9 cellular contexts compared by ENCODE assay signal in the genomic region with DNA sequence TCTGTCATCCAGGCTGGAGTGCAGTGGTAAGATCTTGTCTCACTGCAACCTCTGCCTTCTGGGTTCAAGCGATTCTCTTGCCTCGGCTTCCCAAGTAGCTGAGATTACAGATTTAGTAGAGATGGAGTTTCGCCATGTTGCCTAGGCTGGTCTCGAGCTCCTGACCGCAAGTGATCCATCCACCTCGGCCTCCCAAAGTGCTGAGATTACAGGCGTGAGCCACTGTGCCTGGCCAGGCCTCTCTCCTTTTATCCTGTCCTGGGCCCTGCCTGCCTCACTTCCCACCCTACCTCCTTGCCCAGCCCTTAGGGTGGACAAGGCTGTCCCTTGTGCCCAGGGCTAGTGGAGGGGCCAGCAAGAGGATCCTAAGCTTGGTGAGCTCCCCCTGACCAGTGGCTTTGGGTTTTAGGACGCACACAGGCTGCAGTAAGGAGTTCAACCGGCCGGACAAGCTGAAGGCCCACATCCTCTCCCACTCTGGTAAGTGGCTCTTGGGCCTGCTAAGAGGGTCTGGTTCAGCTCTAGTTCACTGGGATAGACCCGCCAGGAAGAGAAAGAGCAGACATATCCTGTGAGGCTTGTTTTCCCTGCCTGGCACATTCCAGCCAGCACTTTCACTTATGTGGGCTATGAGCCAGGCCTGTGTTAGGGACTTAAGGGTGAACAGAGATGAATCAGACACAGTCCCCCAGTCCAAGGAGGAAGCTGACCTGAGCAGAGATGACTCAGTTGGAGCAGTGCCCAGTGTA. TPM values are rescaled to one million over a fixed set of nuclear protein-coding genes. Genes with fewer than 3 reads are reported as not detected.
DNase-seq lines count a peak whose midpoint lies in the region; ATAC-seq and TF ChIP-seq lines count a peak whose summit lies in the region.
"Had no signal": no experiment of that assay in that cellular context is flagged by ENCODE, and none has a peak within 500 bp of the region (broad histone marks: within the 10 kb centered on the region; RNA-seq: fewer than 3 reads in every experiment).

No MANE protein-coding gene starts in this region.

- peak; percentile 61 for DNase-seq in AG09309 (ENCODE audit: low read depth)
- peak; percentile 100 for DNase-seq in M059J (ENCODE audit: low read depth)
- DNase-seq in tibial artery: no peak
- no peak for DNase-seq in stimulated activated CD4-positive, alpha-beta T cell treated with anti-CD3 and anti-CD28 coated beads, Interleukin-12 subunit alpha, Interleukin-12 subunit beta, amount 100 ng/mL, for 4 hours

- ATAC-seq in HG03457 (IDR thresholded peaks at IDR 0.05; ENCODE audit: unreplicated experiment): no peak
- ATAC-seq in GM21825 (IDR thresholded peaks at IDR 0.05; ENCODE audit: unreplicated experiment): no peak

- H3K4me1 ChIP-seq in duodenal mucosa (ENCODE audit: control insufficient read depth in 1 of 2, insufficient read depth in 2 of 2, low read length in 2 of 2) (peaks cover 23 to 28% of the 10 kb centered on the region in 2 donors), mucosa of rectum (ENCODE audit: control insufficient read depth in 2 of 2, insufficient read depth in 2 of 2, low read length in 2 of 2) (peaks cover 22 to 29% of the 10 kb centered on the region in 2 donors), tibial artery (peaks cover 0 to 9% (median 2%) of the 10 kb centered on the region in 4 donors)

- peak overlapping the region; percentile 71 for H3K27ac ChIP-seq in duodenal mucosa (ENCODE audit: low read depth, low read length)
- peak overlapping the region; percentile 88 to 92 for H3K27ac ChIP-seq in mucosa of rectum (ENCODE audit: low read depth in 2 of 2, low read length in 2 of 2)
- no peak overlapping the region for H3K27ac ChIP-seq in tibial artery
- H3K27ac ChIP-seq: dorsolateral prefrontal cortex had no signal

- intact Hi-C loops in tibial artery (cut with DNase I; ENCODE audit: low total_unique reads): no loop called here

- H3K27me3 ChIP-seq in duodenal mucosa (ENCODE audit: control insufficient read depth in 1 of 2, insufficient read depth in 2 of 2, low read length in 2 of 2) (no peaks in the 10 kb centered on the region), mucosa of rectum (ENCODE audit: control insufficient read depth in 2 of 2, insufficient read depth in 2 of 2, low read length in 2 of 2) (no peaks in the 10 kb centered on the region), tibial artery (no peaks in the 10 kb centered on the region)
- H3K27me3 ChIP-seq: dorsolateral prefrontal cortex had no signal

- no peaks in the 10 kb centered on the region for H3K36me3 ChIP-seq in duodenal mucosa (ENCODE audit: control insufficient read depth in 1 of 2, insufficient read depth in 2 of 2, low read length in 2 of 2)
- peaks cover 0 to 4% of the 10 kb centered on the region in 2 donors for H3K36me3 ChIP-seq in mucosa of rectum (ENCODE audit: control insufficient read depth in 2 of 2, insufficient read depth in 2 of 2, low read length in 2 of 2)
- peaks cover 6 to 28% (median 14%) of the 10 kb centered on the region in 3 donors for H3K36me3 ChIP-seq in tibial artery

- H3K9me3 ChIP-seq in duodenal mucosa (ENCODE audit: control insufficient read depth in 1 of 2, low read length in 2 of 2) (no peaks in the 10 kb centered on the region), mucosa of rectum (ENCODE audit: control insufficient read depth in 2 of 2, low read length in 2 of 2) (no peaks in the 10 kb centered on the region), tibial artery (no peaks in the 10 kb centered on the region)

- peak overlapping the region; percentile 44 to 45 for H3K9ac ChIP-seq in duodenal mucosa (ENCODE audit: low read depth in 1 of 2, low read length in 2 of 2)
- H3K9ac ChIP-seq in mucosa of rectum (ENCODE audit: low read depth in 1 of 2, low read length in 2 of 2): peak overlapping the region; percentile 38 to 72

- H3K4me3 ChIP-seq in AG09309 (ENCODE audit: control insufficient read depth, low read depth, low read length) (no peak overlapping the region), duodenal mucosa (ENCODE audit: low read depth in 1 of 2, low read length in 2 of 2) (no peak overlapping the region), mucosa of rectum (ENCODE audit: low read length in 2 of 2) (no peak overlapping the region), tibial artery (no peak overlapping the region)
- H3K4me3 ChIP-seq: dorsolateral prefrontal cortex had no signal

- no peak for TF ChIP-seq CTCF in AG09309 (IDR thresholded peaks at IDR 0.05; ENCODE audit: control insufficient read depth, insufficient read depth, low read depth, low read length, missing control alignments)
- TF ChIP-seq CTCF in tibial artery (IDR thresholded peaks at IDR 0.05): no peak

RNA-seq across cellular contexts. Expression of a gene that starts 21.9 kb away (rescaled TPM):
- total RNA-seq in M059J (2014; rRNA removed; shearing (Covaris generic)): 71.9 and 81.9 TPM in 2 replicates

RNA-seq across cellular contexts. Expression of a gene that starts 57.5 kb away (rescaled TPM):
- 1.7 and 2.6 TPM in 2 replicates for total RNA-seq in M059J (2014; rRNA removed; shearing (Covaris generic))

Comparison
In these comparisons a context has a peak if more than half of its experiments do, and no peak if none do; other contexts are left out.
1. DNase-seq: peak in AG09309 (single experiment) and M059J (single experiment); none in tibial artery (0 of 2) and stimulated activated CD4-positive, alpha-beta T cell treated with anti-CD3 and anti-CD28 coated beads, Interleukin-12 subunit alpha, Interleukin-12 subunit beta, amount 100 ng/mL, for 4 hours (single experiment).
2. H3K27ac ChIP-seq: peak in duodenal mucosa (single experiment) and mucosa of rectum (2 of 2); none in tibial artery (0 of 2).